12 cellular contexts compared by ENCODE assay signal in the genomic region with DNA sequence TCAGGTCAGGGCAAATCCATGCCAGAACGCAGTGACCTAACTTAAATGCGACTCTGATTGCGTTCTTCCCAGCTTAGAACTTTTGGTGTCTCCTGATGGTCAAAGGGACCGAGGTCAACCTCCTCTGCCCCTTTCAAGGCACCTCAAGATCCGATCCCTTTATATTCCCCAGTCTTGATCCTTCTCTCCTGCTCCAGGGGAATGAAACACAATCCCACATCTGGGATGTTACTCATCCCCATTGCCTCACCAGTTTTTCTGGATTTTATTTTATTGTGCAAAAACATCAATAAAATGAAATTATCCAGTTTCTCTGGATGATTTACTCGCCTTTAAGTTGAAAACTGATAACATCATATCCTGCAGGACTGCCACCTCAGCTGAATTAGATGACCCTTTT. TPM values are rescaled to one million over a fixed set of nuclear protein-coding genes. Genes with fewer than 3 reads are reported as not detected.
A peak's percentile ranks its signal among the peaks of the same experiment; 100 is the strongest.
DNase-seq lines count a peak whose midpoint lies in the region; ATAC-seq and TF ChIP-seq lines count a peak whose summit lies in the region.
"Had no signal": no experiment of that assay in that cellular context is flagged by ENCODE, and none has a peak within 500 bp of the region (broad histone marks: within the 10 kb centered on the region; RNA-seq: fewer than 3 reads in every experiment).

No MANE protein-coding gene starts in this region.

- TF ChIP-seq CTCF in hepatocyte (IDR thresholded peaks at IDR 0.05; ENCODE audit: poor library complexity) (no peak), ascending aorta (IDR thresholded peaks at IDR 0.05) (no peak)

- H3K9me3 ChIP-seq in hepatocyte (ENCODE audit: low read depth) (no peaks in the 10 kb centered on the region), ascending aorta (no peaks in the 10 kb centered on the region)
- H3K9me3 ChIP-seq: ovary, SK-N-SH had no signal

- no peaks in the 10 kb centered on the region for H3K79me2 ChIP-seq in hepatocyte

- H3K27ac Mint-ChIP-seq in T-helper 1 cell treated with Interleukin-12 subunit alpha and Interleukin-12 subunit beta and Interleukin-4 antibody, amounts not matched to agents 30 μg/mL and 1 μg/mL, for 36 hours, result peak overlapping the region; percentile 10
- H3K27ac Mint-ChIP-seq in activated T-helper 2 cell treated with anti-CD3 and anti-CD28 coated beads, Interferon-gamma antibody, Interleukin-2, Interleukin-4, amounts not matched to agents 10 μg/mL and 5 μg/mL and 100 μg/mL, durations not matched to agents 14 hours and 24 hours and 36 hours, result no peak overlapping the region

- H3K36me3 ChIP-seq in hepatocyte (replicated peaks; ENCODE audit: insufficient read depth, low read depth) (no peaks in the 10 kb centered on the region), ascending aorta (no peaks in the 10 kb centered on the region)
- H3K36me3 ChIP-seq: ovary had no signal

- peaks cover 3% of the 10 kb centered on the region for H3K27me3 ChIP-seq in hepatocyte
- no peaks in the 10 kb centered on the region for H3K27me3 ChIP-seq in ascending aorta
- H3K27me3 ChIP-seq: ovary had no signal

- ATAC-seq in HG03521 (IDR thresholded peaks at IDR 0.05; ENCODE audit: unreplicated experiment), result no peak

- no peaks in the 10 kb centered on the region for H3K9me2 ChIP-seq in hepatocyte (replicated peaks; ENCODE audit: insufficient read depth)
- H3K9me2 ChIP-seq: SK-N-SH had no signal

- no peak overlapping the region for H3K27ac ChIP-seq in hepatocyte
- no peak overlapping the region for H3K27ac ChIP-seq in ascending aorta
- H3K27ac ChIP-seq: 22Rv1, ovary had no signal

- H3K9me3 Mint-ChIP-seq in T-helper 1 cell treated with Interleukin-12 subunit alpha and Interleukin-12 subunit beta and Interleukin-4 antibody, amounts not matched to agents 30 μg/mL and 1 μg/mL, for 36 hours, result peaks cover 7% of the 10 kb centered on the region
- peaks cover 7% of the 10 kb centered on the region for H3K9me3 Mint-ChIP-seq in activated T-helper 2 cell treated with anti-CD3 and anti-CD28 coated beads, Interferon-gamma antibody, Interleukin-2, Interleukin-4, amounts not matched to agents 10 μg/mL and 5 μg/mL and 100 μg/mL, durations not matched to agents 14 hours and 24 hours and 36 hours

- intact Hi-C loops in activated T-helper 2 cell treated with anti-CD3 and anti-CD28 coated beads, Interferon-gamma antibody, Interleukin-2, Interleukin-4, amounts not matched to agents 10 μg/mL and 5 μg/mL and 100 μg/mL, durations not matched to agents 14 hours and 24 hours and 36 hours (cut with micrococcal nuclease), result loop anchor here (5.0 kb wide), 1 partner anchor 44 kb away; a partner anchor contains a TSS
- intact Hi-C loops in ascending aorta (cut with DNase I), result no loop called here

- H3K4me3 Mint-ChIP-seq in T-helper 1 cell treated with Interleukin-12 subunit alpha and Interleukin-12 subunit beta and Interleukin-4 antibody, amounts not matched to agents 30 μg/mL and 1 μg/mL, for 36 hours, result peak overlapping the region; percentile 63
- peak overlapping the region; percentile 72 for H3K4me3 Mint-ChIP-seq in activated T-helper 2 cell treated with anti-CD3 and anti-CD28 coated beads, Interferon-gamma antibody, Interleukin-2, Interleukin-4, amounts not matched to agents 10 μg/mL and 5 μg/mL and 100 μg/mL, durations not matched to agents 14 hours and 24 hours and 36 hours (ENCODE audit: low read depth)

- H3K4me1 ChIP-seq in hepatocyte (ENCODE audit: insufficient read depth), result no peaks in the 10 kb centered on the region
- H3K4me1 ChIP-seq in ascending aorta, result no peaks in the 10 kb centered on the region

- peaks cover 3% of the 10 kb centered on the region for H3K36me3 Mint-ChIP-seq in T-helper 1 cell treated with Interleukin-12 subunit alpha and Interleukin-12 subunit beta and Interleukin-4 antibody, amounts not matched to agents 30 μg/mL and 1 μg/mL, for 36 hours (ENCODE audit: low read depth)
- no peaks in the 10 kb centered on the region for H3K36me3 Mint-ChIP-seq in activated T-helper 2 cell treated with anti-CD3 and anti-CD28 coated beads, Interferon-gamma antibody, Interleukin-2, Interleukin-4, amounts not matched to agents 10 μg/mL and 5 μg/mL and 100 μg/mL, durations not matched to agents 14 hours and 24 hours and 36 hours (ENCODE audit: low read depth)

- H2AFZ ChIP-seq in hepatocyte, result peak overlapping the region; percentile 63

- no peak overlapping the region for H3K4me3 ChIP-seq in hepatocyte
- peak overlapping the region; percentile 54 for H3K4me3 ChIP-seq in skeletal muscle cell (ENCODE audit: low read depth, low read length)
- H3K4me3 ChIP-seq in ascending aorta, result peak overlapping the region in 1 of 2 donors; percentile 66

- no peak for DNase-seq in T-helper 1 cell
- DNase-seq in activated T-helper 2 cell treated with anti-CD3 and anti-CD28 coated beads, Interferon-gamma antibody, Interleukin-2, Interleukin-4, amounts not matched to agents 10 μg/mL and 5 μg/mL and 100 μg/mL, durations not matched to agents 14 hours and 24 hours and 36 hours (ENCODE audit: low spot score), result no peak
- DNase-seq in hepatocyte (ENCODE audit: low spot score), result no peak
- no peak for DNase-seq in skeletal muscle cell (ENCODE audit: low read depth)
- no peak for DNase-seq in ascending aorta (ENCODE audit: low spot score in 2 of 2)
- DNase-seq in NCI-H446 treated with DMSO at 0.1 percent for 48 hours (lab: John Stamatoyannopoulos, UW), result no peak
- DNase-seq: NCI-H510A treated with DMSO at 0.1 percent for 48 hours had no signal

- peaks cover 25% of the 10 kb centered on the region for H3K27me3 Mint-ChIP-seq in T-helper 1 cell treated with Interleukin-12 subunit alpha and Interleukin-12 subunit beta and Interleukin-4 antibody, amounts not matched to agents 30 μg/mL and 1 μg/mL, for 36 hours (ENCODE audit: low read depth)
- H3K27me3 Mint-ChIP-seq in activated T-helper 2 cell treated with anti-CD3 and anti-CD28 coated beads, Interferon-gamma antibody, Interleukin-2, Interleukin-4, amounts not matched to agents 10 μg/mL and 5 μg/mL and 100 μg/mL, durations not matched to agents 14 hours and 24 hours and 36 hours (ENCODE audit: low read depth), result peaks cover 27% of the 10 kb centered on the region

- H3K4me1 Mint-ChIP-seq in T-helper 1 cell treated with Interleukin-12 subunit alpha and Interleukin-12 subunit beta and Interleukin-4 antibody, amounts not matched to agents 30 μg/mL and 1 μg/mL, for 36 hours (ENCODE audit: low read depth), result peaks cover 15% of the 10 kb centered on the region
- H3K4me1 Mint-ChIP-seq in activated T-helper 2 cell treated with anti-CD3 and anti-CD28 coated beads, Interferon-gamma antibody, Interleukin-2, Interleukin-4, amounts not matched to agents 10 μg/mL and 5 μg/mL and 100 μg/mL, durations not matched to agents 14 hours and 24 hours and 36 hours (ENCODE audit: low read depth), result peaks cover 10% of the 10 kb centered on the region

- H3K4me2 ChIP-seq in hepatocyte, result peak overlapping the region; percentile 98
- H3K4me2 ChIP-seq: SK-N-SH had no signal

- 76% methylated on average over 6 of the region's 6 CpGs for WGBS in hepatocyte (ENCODE audit: low lambda C conversion rate, missing lambda C conversion rate)

- no peaks in the 10 kb centered on the region for H4K20me1 ChIP-seq in hepatocyte (ENCODE audit: insufficient read depth, poor library complexity, severe bottlenecking)

RNA-seq across cellular contexts. Expression of a gene that starts 43.9 kb away (rescaled TPM):
- 2.3 and 2.6 TPM in 2 replicates for total RNA-seq in activated T-helper 2 cell treated with anti-CD3 and anti-CD28 coated beads, Interferon-gamma antibody, Interleukin-2, Interleukin-4, amounts not matched to agents 10 μg/mL and 5 μg/mL and 100 μg/mL, durations not matched to agents 14 hours and 24 hours and 36 hours
- total RNA-seq in hepatocyte, result 4.3 and 4.7 TPM in 2 replicates
- 1.9 and 2.7 TPM in 2 replicates for polyA plus RNA-seq in hepatocyte
- total RNA-seq in ascending aorta, result 2.7 TPM
